In the genomic region with DNA sequence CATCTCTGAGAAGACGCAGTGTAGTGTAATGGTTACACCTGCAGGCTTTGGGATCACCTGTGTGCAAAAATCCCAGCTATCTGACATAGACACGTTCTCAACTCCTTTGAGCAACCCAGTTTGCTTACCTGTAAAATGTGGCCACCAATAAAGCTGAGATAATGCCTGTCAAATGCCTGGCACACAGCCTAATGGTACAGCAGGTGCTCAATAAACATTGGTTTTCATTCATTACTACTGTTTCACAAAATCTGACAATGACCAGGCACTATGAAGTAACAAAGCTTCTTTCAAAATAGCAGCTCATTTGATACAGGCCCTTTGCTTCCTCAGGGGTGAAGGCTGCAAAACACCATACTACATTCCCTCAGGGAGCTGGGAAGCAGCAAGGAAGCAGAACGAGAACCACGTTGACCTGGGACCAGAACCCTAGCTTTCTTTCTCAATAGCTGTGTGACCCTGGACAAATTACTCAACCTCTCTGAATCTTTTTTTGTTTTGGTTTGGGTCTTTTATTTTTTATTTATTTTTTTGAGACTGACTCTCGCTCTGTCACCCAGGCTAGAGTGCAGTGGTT, we compare ENCODE assay signal across 1 cellular context.
TF ChIP-seq lines count a peak whose summit lies in the region.

No MANE protein-coding gene starts in this region.

TF ChIP-seq in GM12878, 131 proteins besides CTCF, POLR2A, EP300 and RAD21:
- TF ChIP-seq RCOR1 (conservative IDR thresholded peaks at IDR 0.05; ENCODE audit: low read depth, low read length) (no peak), SMARCA5 (IDR thresholded peaks at IDR 0.05) (0 out of 2 replicates have a peak, but pooled peaks have one; percentile 30)
TF ChIP-seq in GM12878: peak in this region for 1.
